22 cellular contexts compared by ENCODE assay signal in genomic region chr12:30923057-30923456, GRCh38. TPM values are rescaled to one million over a fixed set of nuclear protein-coding genes. Genes with fewer than 3 reads are reported as not detected.
"Had no signal": no experiment of that assay in that cellular context is flagged by ENCODE, and none has a peak within 500 bp of the region (broad histone marks: within the 10 kb centered on the region; RNA-seq: fewer than 3 reads in every experiment).

No MANE protein-coding gene starts in this region.

- H3K9me3 ChIP-seq: MG63, SJSA1 had no signal

- H3K27me3 ChIP-seq: MG63, SJSA1 had no signal

- H3K4me3 ChIP-seq: MG63, SJSA1, SK-N-MC had no signal

- H3K27ac ChIP-seq: RWPE1, SJSA1, SK-N-MC had no signal

- H3K36me3 ChIP-seq: MG63, SJSA1 had no signal

- DNase-seq: Karpas-422, KG1, MG63, NCI-H1092, NCI-H1436, NCI-H187, NCI-H2029, NCI-H2081 treated with DMSO at 0.1 percent for 48 hours, NCI-H2171, NCI-H226, NCI-H446, NCI-H510A, NCI-H524 treated with DMSO at 0.1 percent for 48 hours, NCI-H69, NCI-H774, PC-3, SIG-M5 had no signal

- ATAC-seq: Panc1, PC-3 had no signal

RNA-seq across cellular contexts. Expression of gene TSPAN11, which starts 3.5 kb away (rescaled TPM):
- total RNA-seq: HT-29, PC-3 had no signal
